Comparison of ENCODE assay signal across 30 cellular contexts in the genomic region with DNA sequence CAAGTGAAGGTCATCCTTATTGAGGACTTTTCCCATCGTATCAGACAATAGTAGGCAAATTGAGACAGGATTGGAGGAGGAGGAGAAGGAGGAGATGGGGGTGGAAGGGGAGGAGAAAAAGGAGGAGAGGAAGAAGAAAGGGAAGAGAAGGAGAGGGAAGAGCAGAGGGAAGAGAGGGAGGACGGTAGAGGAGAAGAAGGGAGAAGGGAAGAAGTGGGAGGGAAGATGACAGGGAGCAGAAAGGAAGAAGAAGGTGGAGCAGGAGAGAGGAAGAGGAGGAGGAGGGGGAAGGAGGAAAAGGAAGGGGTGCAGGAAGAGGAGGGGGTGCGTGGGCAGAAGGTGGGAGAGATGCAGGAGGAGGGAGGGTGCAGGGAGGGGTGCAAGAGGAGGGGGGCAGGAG. TPM values are rescaled to one million over a fixed set of nuclear protein-coding genes. Genes with fewer than 3 reads are reported as not detected.
DNase-seq lines count a peak whose midpoint lies in the region; ATAC-seq and TF ChIP-seq lines count a peak whose summit lies in the region.
"Had no signal": no experiment of that assay in that cellular context is flagged by ENCODE, and none has a peak within 500 bp of the region (broad histone marks: within the 10 kb centered on the region; RNA-seq: fewer than 3 reads in every experiment).

No MANE protein-coding gene starts in this region.

- no peak for ATAC-seq in activated T-helper 17 cell treated with anti-CD3 and anti-CD28 coated beads, Interleukin-2, amount 50 U/mL, for 72 hours (replicated peaks)
- ATAC-seq in SK-N-SH treated with all-trans-retinoic acid at 6 μM for 48 hours (no peak), HG02981 (IDR thresholded peaks at IDR 0.05; ENCODE audit: unreplicated experiment) (no peak)
- no peak for ATAC-seq in activated naive CD8-positive, alpha-beta T cell treated with anti-CD3 and anti-CD28 coated beads, Interleukin-2, amount 50 U/mL, for 24 hours
- ATAC-seq: A549; CD8-positive, alpha-beta T cell; Panc1 had no signal

- H3K27ac Mint-ChIP-seq in activated T-helper 17 cell treated with anti-CD3 and anti-CD28 coated beads, Interleukin-2, amount 50 U/mL, for 72 hours = peak overlapping the region; percentile 26
- peak overlapping the region; percentile 57 for H3K27ac Mint-ChIP-seq in neural crest cell (ENCODE audit: unreplicated experiment)
- H3K27ac Mint-ChIP-seq in activated naive CD8-positive, alpha-beta T cell treated with anti-CD3 and anti-CD28 coated beads, Interleukin-2, amount 50 U/mL, for 24 hours = no peak overlapping the region
- H3K27ac Mint-ChIP-seq: CD8-positive, alpha-beta T cell; HFFc6 had no signal

- intact Hi-C loops in vagina (cut with DNase I) = no loop called here

- no peaks in the 10 kb centered on the region for H3K27me3 ChIP-seq in BLaER1 treated with 17β-estradiol and CSF1 and Interleukin-3, amounts not matched to agents 10 nM and 100 nM
- H3K27me3 ChIP-seq in vagina = no peaks in the 10 kb centered on the region

- no peak overlapping the region for H3K4me3 ChIP-seq in BLaER1 treated with 17β-estradiol and CSF1 and Interleukin-3, amounts not matched to agents 10 nM and 100 nM
- H3K4me3 ChIP-seq in HEK293 (ENCODE audit: low read depth, low read length) (no peak overlapping the region), vagina (no peak overlapping the region)
- H3K4me3 ChIP-seq: A549 had no signal

- no peaks in the 10 kb centered on the region for H3K36me3 ChIP-seq in BLaER1 treated with 17β-estradiol and CSF1 and Interleukin-3, amounts not matched to agents 10 nM and 100 nM
- no peaks in the 10 kb centered on the region for H3K36me3 ChIP-seq in HEK293 (ENCODE audit: control insufficient read depth in 2 of 2, insufficient read depth in 1 of 2, low read length in 2 of 2)
- H3K36me3 ChIP-seq in vagina = no peaks in the 10 kb centered on the region

- CTCF ChIA-PET in HEK293 (lab: Yijun Ruan, JAX) = no interaction called here

- no peak for TF ChIP-seq POLR2A in vagina (IDR thresholded peaks at IDR 0.05)

- no peaks in the 10 kb centered on the region for H3K36me3 Mint-ChIP-seq in activated T-helper 17 cell treated with anti-CD3 and anti-CD28 coated beads, Interleukin-2, amount 50 U/mL, for 72 hours (ENCODE audit: low read depth)
- H3K36me3 Mint-ChIP-seq in neural crest cell (ENCODE audit: low read depth) = no peaks in the 10 kb centered on the region
- H3K36me3 Mint-ChIP-seq in activated naive CD8-positive, alpha-beta T cell treated with anti-CD3 and anti-CD28 coated beads, Interleukin-2, amount 50 U/mL, for 24 hours (ENCODE audit: low read depth) = no peaks in the 10 kb centered on the region
- H3K36me3 Mint-ChIP-seq: CD8-positive, alpha-beta T cell had no signal

- H3K27ac ChIP-seq in BLaER1 treated with 17β-estradiol and CSF1 and Interleukin-3, amounts not matched to agents 10 nM and 100 nM = peak overlapping the region in 8 of 11 experiments; percentile 11 to 50 (median 34); a peak in 9 of 22 replicates
- no peak overlapping the region for H3K27ac ChIP-seq in HEK293 (ENCODE audit: extremely low read depth, low read depth, low read length)
- H3K27ac ChIP-seq in vagina = no peak overlapping the region
- H3K27ac ChIP-seq: A549, C4-2B, KMS-11, RWPE1 had no signal

- H3K4me1 Mint-ChIP-seq in activated T-helper 17 cell treated with anti-CD3 and anti-CD28 coated beads, Interleukin-2, amount 50 U/mL, for 72 hours = no peaks in the 10 kb centered on the region
- peaks cover 3% of the 10 kb centered on the region for H3K4me1 Mint-ChIP-seq in neural crest cell
- no peaks in the 10 kb centered on the region for H3K4me1 Mint-ChIP-seq in activated naive CD8-positive, alpha-beta T cell treated with anti-CD3 and anti-CD28 coated beads, Interleukin-2, amount 50 U/mL, for 24 hours

- DNase-seq in neural crest cell (ENCODE audit: low read depth, low spot score) (no peak), vagina (ENCODE audit: extremely low spot score in 2 of 2) (no peak)
- DNase-seq in activated naive CD8-positive, alpha-beta T cell treated with anti-CD3 and anti-CD28 coated beads, Interleukin-2, amount 50 U/mL, for 24 hours = no peak
- DNase-seq: AML-193; Caco-2; CD8-positive, alpha-beta T cell; DMS79; GF-D8; HFFc6; NCI-H1092; NCI-H1417 treated with DMSO at 0.1 percent for 48 hours; NCI-H1694 treated with DMSO at 0.1 percent for 48 hours; NCI-H2081 treated with DMSO at 0.1 percent for 48 hours; NCI-H2171 treated with DMSO at 0.1 percent for 48 hours; NCI-H446; NCI-H526; NCI-H82; SHP77; T-helper 1 cell had no signal

- H3K27me3 Mint-ChIP-seq in activated T-helper 17 cell treated with anti-CD3 and anti-CD28 coated beads, Interleukin-2, amount 50 U/mL, for 72 hours = peaks cover 9% of the 10 kb centered on the region
- H3K27me3 Mint-ChIP-seq in neural crest cell (ENCODE audit: low read depth) = no peaks in the 10 kb centered on the region
- H3K27me3 Mint-ChIP-seq in activated naive CD8-positive, alpha-beta T cell treated with anti-CD3 and anti-CD28 coated beads, Interleukin-2, amount 50 U/mL, for 24 hours = peaks cover 2% of the 10 kb centered on the region

- H3K9ac ChIP-seq in BLaER1 treated with 17β-estradiol and CSF1 and Interleukin-3, amounts not matched to agents 10 nM and 100 nM = 0 out of 22 replicates have a peak overlapping the region, but pooled peaks of 5 of the 11 experiments have one; percentile 6 to 36 (median 20)
- H3K9ac ChIP-seq: KMS-11 had no signal

- H3K4me3 Mint-ChIP-seq in activated T-helper 17 cell treated with anti-CD3 and anti-CD28 coated beads, Interleukin-2, amount 50 U/mL, for 72 hours = no peak overlapping the region
- H3K4me3 Mint-ChIP-seq in neural crest cell = no peak overlapping the region
- no peak overlapping the region for H3K4me3 Mint-ChIP-seq in activated naive CD8-positive, alpha-beta T cell treated with anti-CD3 and anti-CD28 coated beads, Interleukin-2, amount 50 U/mL, for 24 hours
- H3K4me3 Mint-ChIP-seq: CD8-positive, alpha-beta T cell; HFFc6 had no signal

- no peaks in the 10 kb centered on the region for H3K9me3 ChIP-seq in BLaER1 treated with 17β-estradiol and CSF1 and Interleukin-3, amounts not matched to agents 10 nM and 100 nM (replicated peaks in 1 of 11)
- H3K9me3 ChIP-seq in HEK293 (ENCODE audit: control insufficient read depth, insufficient read depth, low read depth, low read length) (no peaks in the 10 kb centered on the region), vagina (no peaks in the 10 kb centered on the region)
- H3K9me3 ChIP-seq: A549, Caco-2 had no signal

- H3K4me1 ChIP-seq in BLaER1 treated with 17β-estradiol and CSF1 and Interleukin-3, amounts not matched to agents 10 nM and 100 nM = peaks cover 22 to 53% (median 33%) of the 10 kb centered on the region in 10 experiments
- H3K4me1 ChIP-seq in HEK293 (ENCODE audit: control insufficient read depth, insufficient read depth, low read length) = no peaks in the 10 kb centered on the region
- H3K4me1 ChIP-seq in vagina = no peaks in the 10 kb centered on the region
- H3K4me1 ChIP-seq: Caco-2 had no signal

- no peaks in the 10 kb centered on the region for H4K20me1 ChIP-seq in BLaER1 treated with 17β-estradiol and CSF1 and Interleukin-3, amounts not matched to agents 10 nM and 100 nM

- no peaks in the 10 kb centered on the region for H3K9me3 Mint-ChIP-seq in activated T-helper 17 cell treated with anti-CD3 and anti-CD28 coated beads, Interleukin-2, amount 50 U/mL, for 72 hours
- no peaks in the 10 kb centered on the region for H3K9me3 Mint-ChIP-seq in neural crest cell
- H3K9me3 Mint-ChIP-seq in activated naive CD8-positive, alpha-beta T cell treated with anti-CD3 and anti-CD28 coated beads, Interleukin-2, amount 50 U/mL, for 24 hours = no peaks in the 10 kb centered on the region
- H3K9me3 Mint-ChIP-seq: CD8-positive, alpha-beta T cell; HFFc6 had no signal

- TF ChIP-seq CTCF in HEK293 (tag by site-specific recombination; IDR thresholded peaks at IDR 0.05) (no peak), neural crest cell (conservative IDR thresholded peaks at IDR 0.05) (no peak), vagina (IDR thresholded peaks at IDR 0.05) (no peak)

- POLR2A ChIA-PET in HEK293 (lab: Yijun Ruan, JAX) = no interaction called here

- peak overlapping the region; percentile 15 to 64 (median 56); a peak in 21 of 22 replicates for H3K4me2 ChIP-seq in BLaER1 treated with 17β-estradiol and CSF1 and Interleukin-3, amounts not matched to agents 10 nM and 100 nM
- H3K4me2 ChIP-seq: A549, KMS-11 had no signal

TF ChIP-seq in HEK293, 187 proteins besides CTCF, POLR2A, EP300 and RAD21:
- TF ChIP-seq ZFHX2 (tag by site-specific recombination; conservative IDR thresholded peaks at IDR 0.05) (peak; percentile 88), ZNF366 (tag by site-specific recombination; conservative IDR thresholded peaks at IDR 0.05) (0 out of 2 replicates have a peak, but pooled peaks have one; percentile 27), EGR2 (tag by site-specific recombination; IDR thresholded peaks at IDR 0.05; ENCODE audit: low read depth) (peak; percentile 97), ZNF311 (tag by site-specific recombination; IDR thresholded peaks at IDR 0.05; ENCODE audit: borderline replicate concordance) (no peak)

TF ChIP-seq in SK-N-SH treated with all-trans-retinoic acid at 6 μM for 48 hours, 23 proteins besides CTCF, POLR2A, EP300 and RAD21 (continues in another document):
- TF ChIP-seq ZFP3 (CRISPR knock-in tag; IDR thresholded peaks at IDR 0.05) = no peak
- no peak for TF ChIP-seq ZC3H10 (CRISPR knock-in tag; IDR thresholded peaks at IDR 0.05)
- TF ChIP-seq, protein P1, sequence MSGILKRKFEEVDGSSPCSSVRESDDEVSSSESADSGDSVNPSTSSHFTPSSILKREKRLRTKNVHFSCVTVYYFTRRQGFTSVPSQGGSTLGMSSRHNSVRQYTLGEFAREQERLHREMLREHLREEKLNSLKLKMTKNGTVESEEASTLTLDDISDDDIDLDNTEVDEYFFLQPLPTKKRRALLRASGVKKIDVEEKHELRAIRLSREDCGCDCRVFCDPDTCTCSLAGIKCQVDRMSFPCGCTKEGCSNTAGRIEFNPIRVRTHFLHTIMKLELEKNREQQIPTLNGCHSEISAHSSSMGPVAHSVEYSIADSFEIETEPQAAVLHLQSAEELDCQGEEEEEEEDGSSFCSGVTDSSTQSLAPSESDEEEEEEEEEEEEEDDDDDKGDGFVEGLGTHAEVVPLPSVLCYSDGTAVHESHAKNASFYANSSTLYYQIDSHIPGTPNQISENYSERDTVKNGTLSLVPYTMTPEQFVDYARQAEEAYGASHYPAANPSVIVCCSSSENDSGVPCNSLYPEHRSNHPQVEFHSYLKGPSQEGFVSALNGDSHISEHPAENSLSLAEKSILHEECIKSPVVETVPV (CRISPR knock-in tag; IDR thresholded peaks at IDR 0.05) = no peak
- TF ChIP-seq BACH2 (CRISPR knock-in tag; IDR thresholded peaks at IDR 0.05; ENCODE audit: borderline replicate concordance) = no peak
- TF ChIP-seq CSDC2 (CRISPR knock-in tag; IDR thresholded peaks at IDR 0.05) = no peak

RNA-seq across cellular contexts. Expression of a gene that starts 26.0 kb away (rescaled TPM):
- under 1 TPM in 1 of 2 donors, not detected in 1; 0.24 TPM for total RNA-seq in activated T-helper 17 cell treated with anti-CD3 and anti-CD28 coated beads, Interleukin-2, amount 50 U/mL, for 72 hours
- 0.77 and 2.2 TPM in 2 replicates for total RNA-seq in neural crest cell
- total RNA-seq in vagina = 0.49 TPM
- total RNA-seq: CD8-positive, alpha-beta T cell; SK-MEL-5 had no signal

RNA-seq across cellular contexts. Expression of a gene that starts 35.0 kb away (rescaled TPM):
- total RNA-seq in activated T-helper 17 cell treated with anti-CD3 and anti-CD28 coated beads, Interleukin-2, amount 50 U/mL, for 72 hours = 10 to 100 TPM; 22.7 to 41.0 TPM
- total RNA-seq in neural crest cell (27.4 and 38.6 TPM in 2 replicates), vagina (25.0 TPM)

Comparison
In these comparisons a context has a peak if more than half of its experiments do, and no peak if none do; other contexts are left out.
1. H3K27ac ChIP-seq: peak in BLaER1 treated with 17β-estradiol and CSF1 and Interleukin-3, amounts not matched to agents 10 nM and 100 nM (8 of 11); none in HEK293 (single experiment) and vagina (single experiment).